10 cellular contexts compared by ENCODE assay signal in the genomic region with DNA sequence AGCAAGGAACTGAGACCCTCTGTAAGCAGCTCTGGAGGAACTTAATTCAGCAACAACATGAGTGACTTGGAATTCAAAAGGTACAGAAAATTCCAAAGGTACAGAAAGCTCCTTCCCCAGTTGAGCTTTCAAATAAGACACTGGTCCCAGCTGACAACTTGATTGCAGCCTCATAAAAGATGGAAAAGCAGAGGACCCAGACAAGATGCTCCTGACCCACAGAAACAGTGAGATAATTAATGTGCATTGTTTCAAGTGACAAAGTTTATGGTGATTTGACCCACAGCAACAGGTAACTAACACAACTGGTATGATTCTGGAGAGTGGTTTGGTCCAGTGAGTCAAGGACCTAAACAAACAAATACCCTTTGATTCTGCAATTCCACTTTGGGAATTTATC.
ATAC-seq and TF ChIP-seq lines count a peak whose summit lies in the region.
"Had no signal": no experiment of that assay in that cellular context is flagged by ENCODE, and none has a peak within 500 bp of the region (broad histone marks: within the 10 kb centered on the region; RNA-seq: fewer than 3 reads in every experiment).

No MANE protein-coding gene starts in this region.

- POLR2A ChIA-PET in HEK293 (lab: Yijun Ruan, JAX), result no interaction called here

- no peak overlapping the region for H3K4me3 ChIP-seq in HEK293 (ENCODE audit: low read depth, low read length)
- H3K4me3 ChIP-seq: A549; BLaER1; BLaER1 treated with 17β-estradiol and CSF1 and Interleukin-3, amounts not matched to agents 10 nM and 100 nM had no signal

- H3K36me3 ChIP-seq in HEK293 (ENCODE audit: control insufficient read depth in 2 of 2, insufficient read depth in 1 of 2, low read length in 2 of 2), result no peaks in the 10 kb centered on the region
- H3K36me3 ChIP-seq: BE2C; BLaER1; BLaER1 treated with 17β-estradiol and CSF1 and Interleukin-3, amounts not matched to agents 10 nM and 100 nM had no signal

- CTCF ChIA-PET in HEK293 (lab: Yijun Ruan, JAX), result interaction anchor here (0.6 kb wide), 2 partner anchors 352 to 1138 kb away, joined by 4 to 5 read pairs; no protein-coding TSS in a partner anchor

- ATAC-seq in HG02840 (IDR thresholded peaks at IDR 0.05; ENCODE audit: low FRiP score, unreplicated experiment), result no peak
- ATAC-seq: A549; CD8-positive, alpha-beta T cell had no signal

- no peaks in the 10 kb centered on the region for H3K9me3 ChIP-seq in HEK293 (ENCODE audit: control insufficient read depth, insufficient read depth, low read depth, low read length)
- H3K9me3 ChIP-seq: A549, BE2C, BLaER1, Caco-2 had no signal

- H3K27ac ChIP-seq in HEK293 (ENCODE audit: extremely low read depth, low read depth, low read length), result no peak overlapping the region
- H3K27ac ChIP-seq: 22Rv1; A549; BLaER1; BLaER1 treated with 17β-estradiol and CSF1 and Interleukin-3, amounts not matched to agents 10 nM and 100 nM; C4-2B had no signal

- H3K4me1 ChIP-seq in HEK293 (ENCODE audit: control insufficient read depth, insufficient read depth, low read length), result no peaks in the 10 kb centered on the region
- H3K4me1 ChIP-seq: A549; BE2C; BLaER1; BLaER1 treated with 17β-estradiol and CSF1 and Interleukin-3, amounts not matched to agents 10 nM and 100 nM; Caco-2 had no signal

- no peak for TF ChIP-seq CTCF in HEK293 (tag by site-specific recombination; IDR thresholded peaks at IDR 0.05)

TF ChIP-seq in HEK293, 187 proteins besides CTCF, POLR2A, EP300 and RAD21:
- TF ChIP-seq ZNF677 (tag by site-specific recombination; IDR thresholded peaks at IDR 0.05) (peak; percentile 94), ZNF248 (tag by site-specific recombination; IDR thresholded peaks at IDR 0.05) (no peak)
